Comparison of ENCODE assay signal across 2 cellular contexts in genomic region chr14:104731249-104731924, GRCh38.
TF ChIP-seq lines count a peak whose summit lies in the region.

No MANE protein-coding gene starts in this region.

TF ChIP-seq in HEK293, 187 proteins besides CTCF, POLR2A, EP300 and RAD21:
- TF ChIP-seq GLIS1 (tag by site-specific recombination; IDR thresholded peaks at IDR 0.05) (peak; percentile 37; the same call in 1 of the 2 replicates), ZIC2 (tag by site-specific recombination; IDR thresholded peaks at IDR 0.05) (peak; percentile 45; the same call in 1 of the 2 replicates), MEIS1 (CRISPR knock-in tag; IDR thresholded peaks at IDR 0.05; ENCODE audit: borderline replicate concordance) (no peak), ZNF473 (tag by site-specific recombination; IDR thresholded peaks at IDR 0.05) (no peak), TRIM28 (IDR thresholded peaks at IDR 0.05; ENCODE audit: borderline replicate concordance, low read length) (no peak), ZFP37 (tag by site-specific recombination; IDR thresholded peaks at IDR 0.05) (no peak), PRDM10 (tag by site-specific recombination; IDR thresholded peaks at IDR 0.05) (peak; percentile 86), PATZ1 (tag by site-specific recombination; IDR thresholded peaks at IDR 0.05) (0 out of 2 replicates have a peak, but pooled peaks have one; percentile 25), GLIS2 (tag by site-specific recombination; IDR thresholded peaks at IDR 0.05) (peak; percentile 15; the same call in 1 of the 2 replicates), ZNF449 (tag by site-specific recombination; IDR thresholded peaks at IDR 0.05) (no peak), ZBTB8A (tag by site-specific recombination; IDR thresholded peaks at IDR 0.05) (peak; percentile 29; the same call in 1 of the 2 replicates)
TF ChIP-seq in HEK293: peak in this region for 6.

TF ChIP-seq in HepG2, 621 proteins besides CTCF, POLR2A, EP300 and RAD21 (continues in another document):
- TF ChIP-seq SNRNP70 (IDR thresholded peaks at IDR 0.05; ENCODE audit: low read depth, low read length) (no peak), KDM5B (CRISPR knock-in tag; IDR thresholded peaks at IDR 0.05; ENCODE audit: borderline replicate concordance) (peak; percentile 22; the same call in 1 of the 2 replicates), ZNF496 (CRISPR knock-in tag; IDR thresholded peaks at IDR 0.05; ENCODE audit: insufficient replicate concordance) (no peak), ZSCAN9 (CRISPR knock-in tag; IDR thresholded peaks at IDR 0.05; ENCODE audit: borderline replicate concordance) (no peak), PRMT3 (CRISPR knock-in tag; IDR thresholded peaks at IDR 0.05; ENCODE audit: borderline replicate concordance, low read depth) (no peak), NR3C1 (CRISPR knock-in tag; IDR thresholded peaks at IDR 0.05) (no peak), NONO (IDR thresholded peaks at IDR 0.05) (no peak), NONO (CRISPR knock-in tag; conservative IDR thresholded peaks at IDR 0.05) (0 out of 2 replicates have a peak, but pooled peaks have one; percentile 27), NFE2 (CRISPR knock-in tag; IDR thresholded peaks at IDR 0.05) (no peak), ZSCAN21 (CRISPR knock-in tag; IDR thresholded peaks at IDR 0.05; ENCODE audit: borderline replicate concordance) (peak; percentile 24; the same call in 1 of the 2 replicates), ZNF432 (CRISPR knock-in tag; IDR thresholded peaks at IDR 0.05; ENCODE audit: borderline replicate concordance) (no peak), DRAP1 (CRISPR knock-in tag; IDR thresholded peaks at IDR 0.05) (no peak), ZNF788 (CRISPR knock-in tag; IDR thresholded peaks at IDR 0.05; ENCODE audit: borderline replicate concordance) (peak; percentile 36; the same call in 1 of the 2 replicates), NKX3-1 (CRISPR knock-in tag; IDR thresholded peaks at IDR 0.05) (no peak), HDAC2 (CRISPR knock-in tag; IDR thresholded peaks at IDR 0.05) (no peak), ZNF879 (CRISPR knock-in tag; IDR thresholded peaks at IDR 0.05) (no peak), BCLAF1 (IDR thresholded peaks at IDR 0.05) (no peak), JUN (CRISPR knock-in tag; IDR thresholded peaks at IDR 0.05) (no peak), PRDM10 (CRISPR knock-in tag; IDR thresholded peaks at IDR 0.05; ENCODE audit: low read depth) (peak; percentile 82), STAG1 (CRISPR knock-in tag; IDR thresholded peaks at IDR 0.05) (peak; percentile 39), ZNF772 (CRISPR knock-in tag; IDR thresholded peaks at IDR 0.05) (0 out of 2 replicates have a peak, but pooled peaks have one; percentile 35), TEAD3 (CRISPR knock-in tag; optimal IDR thresholded peaks at IDR 0.05; ENCODE audit: borderline replicate concordance) (no peak), GMEB1 (CRISPR knock-in tag; IDR thresholded peaks at IDR 0.05; ENCODE audit: borderline replicate concordance) (no peak), ZNF768 (CRISPR knock-in tag; IDR thresholded peaks at IDR 0.05) (no peak), ZNF839 (CRISPR knock-in tag; IDR thresholded peaks at IDR 0.05; ENCODE audit: borderline replicate concordance) (no peak), KLF11 (CRISPR knock-in tag; IDR thresholded peaks at IDR 0.05) (no peak), YEATS4 (CRISPR knock-in tag; IDR thresholded peaks at IDR 0.05; ENCODE audit: borderline replicate concordance) (no peak), ZNF570 (CRISPR knock-in tag; IDR thresholded peaks at IDR 0.05; ENCODE audit: borderline replicate concordance) (no peak), HOXA3 (CRISPR knock-in tag; IDR thresholded peaks at IDR 0.05) (peak; percentile 33; the same call in 1 of the 2 replicates), ZNF619 (CRISPR knock-in tag; IDR thresholded peaks at IDR 0.05) (no peak), ZNF274 (CRISPR knock-in tag; IDR thresholded peaks at IDR 0.05) (no peak), KLF16 (CRISPR knock-in tag; IDR thresholded peaks at IDR 0.05) (no peak), ZFP1 (CRISPR knock-in tag; IDR thresholded peaks at IDR 0.05) (no peak), ZNF24 (IDR thresholded peaks at IDR 0.05) (no peak), ARID2 (CRISPR knock-in tag; IDR thresholded peaks at IDR 0.05; ENCODE audit: borderline replicate concordance) (no peak), ZFP36L1 (CRISPR knock-in tag; IDR thresholded peaks at IDR 0.05) (0 out of 2 replicates have a peak, but pooled peaks have one; percentile 26), ZNF512B (CRISPR knock-in tag; IDR thresholded peaks at IDR 0.05; ENCODE audit: borderline replicate concordance) (no peak), MLX (CRISPR knock-in tag; IDR thresholded peaks at IDR 0.05) (no peak), ZNF790 (CRISPR knock-in tag; IDR thresholded peaks at IDR 0.05; ENCODE audit: borderline replicate concordance) (no peak), EED (CRISPR knock-in tag; IDR thresholded peaks at IDR 0.05) (no peak), JDP2 (CRISPR knock-in tag; IDR thresholded peaks at IDR 0.05; ENCODE audit: borderline replicate concordance) (no peak), SMYD3 (CRISPR knock-in tag; IDR thresholded peaks at IDR 0.05) (no peak), LRRFIP1 (CRISPR knock-in tag; conservative IDR thresholded peaks at IDR 0.05) (no peak), NR0B2 (CRISPR knock-in tag; IDR thresholded peaks at IDR 0.05) (no peak), SIX1 (CRISPR knock-in tag; IDR thresholded peaks at IDR 0.05; ENCODE audit: borderline replicate concordance) (no peak)
